28 cellular contexts compared by ENCODE assay signal in genomic region chr6:77177470-77177869, GRCh38.
"Had no signal": no experiment of that assay in that cellular context is flagged by ENCODE, and none has a peak within 500 bp of the region (broad histone marks: within the 10 kb centered on the region; RNA-seq: fewer than 3 reads in every experiment).

No MANE protein-coding gene starts in this region.

- H3K4me3 Mint-ChIP-seq: dendritic cell treated with granulocyte-macrophage colony-stimulating factor and Interleukin-4, amounts not matched to agents 40 ng/mL and 50 ng/mL, for 4 days; effector memory CD8-positive, alpha-beta T cell; endodermal cell; mesothelial cell of epicardium; naive B cell had no signal

- H3K9me3 ChIP-seq: colonic mucosa, gastrocnemius medialis, lower lobe of right lung had no signal

- DNase-seq: colonic mucosa; cortex of kidney; effector CD8-positive, alpha-beta T cell; effector memory CD8-positive, alpha-beta T cell; endodermal cell; erythroblast; esophagus squamous epithelium; foreskin fibroblast; foreskin melanocyte; gastrocnemius medialis; glutamatergic neuron; head of caudate nucleus; heart right ventricle; hippocampal formation; left cardiac atrium; left lung; left ventricle myocardium superior; lower lobe of right lung; mesenchymal stem cell; mucosa of descending colon; naive B cell had no signal

- H3K36me3 ChIP-seq: colonic mucosa, esophagus squamous epithelium, gastrocnemius medialis, heart right ventricle, left lung, lower lobe of right lung had no signal

- H3K4me3 ChIP-seq: colonic mucosa, esophagus squamous epithelium, gastrocnemius medialis, heart right ventricle, left lung, lower lobe of right lung, mucosa of descending colon had no signal

- H3K9me3 Mint-ChIP-seq: endodermal cell, mesothelial cell of epicardium had no signal

- H3K4me1 Mint-ChIP-seq: endodermal cell, mesothelial cell of epicardium, naive B cell had no signal

- H3K4me1 ChIP-seq: colonic mucosa, esophagus squamous epithelium, gastrocnemius medialis, left lung, lower lobe of right lung had no signal

- ATAC-seq: effector memory CD8-positive, alpha-beta T cell; esophagus mucosa; gastrocnemius medialis; heart right ventricle; left cardiac atrium; left lung; left ventricle myocardium superior; lower lobe of right lung; mucosa of descending colon had no signal

- H3K27me3 Mint-ChIP-seq: dendritic cell treated with granulocyte-macrophage colony-stimulating factor and Interleukin-4, amounts not matched to agents 40 ng/mL and 50 ng/mL, for 4 days; effector memory CD8-positive, alpha-beta T cell; naive B cell had no signal

- H3K27ac ChIP-seq: colonic mucosa, epithelial cell of prostate, esophagus squamous epithelium, gastrocnemius medialis, heart right ventricle, left lung, lower lobe of right lung had no signal

- H3K27me3 ChIP-seq: colonic mucosa, esophagus squamous epithelium, gastrocnemius medialis, heart right ventricle, left lung had no signal

- H3K27ac Mint-ChIP-seq: dendritic cell treated with granulocyte-macrophage colony-stimulating factor and Interleukin-4, amounts not matched to agents 40 ng/mL and 50 ng/mL, for 4 days; effector memory CD8-positive, alpha-beta T cell; endodermal cell; mesothelial cell of epicardium; naive B cell had no signal

- H3K36me3 Mint-ChIP-seq: mesothelial cell of epicardium, naive B cell had no signal

- FAIRE-seq: endometrium, islet of Langerhans, keratinocyte had no signal
